In genomic region chrX:10922158-10922557, GRCh38 we compare ENCODE assay signal across 2 cellular contexts.
TF ChIP-seq lines count a peak whose summit lies in the region.

No MANE protein-coding gene starts in this region.

TF ChIP-seq in A549, 52 proteins besides CTCF, POLR2A, EP300 and RAD21 (continued from another document):
- TF ChIP-seq HMGXB4 (CRISPR knock-in tag; IDR thresholded peaks at IDR 0.05; ENCODE audit: borderline replicate concordance) (no peak), POLR2AphosphoS2 (conservative IDR thresholded peaks at IDR 0.05; ENCODE audit: low read length) (no peak), EHF (CRISPR knock-in tag; IDR thresholded peaks at IDR 0.05) (no peak), FOSL2 (IDR thresholded peaks at IDR 0.05) (peak; percentile 43; the same call in 1 of the 2 replicates), FOSL2 (CRISPR knock-in tag; IDR thresholded peaks at IDR 0.05) (peak; percentile 37; the same call in 1 of the 2 replicates), TP53 (CRISPR knock-in tag; IDR thresholded peaks at IDR 0.05) (no peak), ZNF302 (CRISPR knock-in tag; IDR thresholded peaks at IDR 0.05) (no peak), KDM1A (IDR thresholded peaks at IDR 0.05; ENCODE audit: low read depth) (no peak), CBX8 (IDR thresholded peaks at IDR 0.05) (no peak), CEBPB (IDR thresholded peaks at IDR 0.05) (no peak), CHD4 (IDR thresholded peaks at IDR 0.05; ENCODE audit: borderline replicate concordance) (no peak), HOXB13 (CRISPR knock-in tag; IDR thresholded peaks at IDR 0.05; ENCODE audit: low read depth) (no peak), E2F6 (IDR thresholded peaks at IDR 0.05; ENCODE audit: borderline replicate concordance, low read depth) (no peak)
TF ChIP-seq in A549: peak in this region for 3.

TF ChIP-seq in WTC11, 78 proteins besides CTCF, POLR2A, EP300 and RAD21 (continued from another document):
- TF ChIP-seq PRDM15 (CRISPR knock-in tag; IDR thresholded peaks at IDR 0.05) (no peak), FOXJ3 (CRISPR knock-in tag; IDR thresholded peaks at IDR 0.05; ENCODE audit: borderline replicate concordance) (no peak), EMX1 (CRISPR knock-in tag; IDR thresholded peaks at IDR 0.05) (no peak), ZNF396 (CRISPR knock-in tag; IDR thresholded peaks at IDR 0.05; ENCODE audit: borderline replicate concordance) (no peak), E2F4 (CRISPR knock-in tag; IDR thresholded peaks at IDR 0.05; ENCODE audit: borderline replicate concordance, low read depth) (no peak), ZNF532 (CRISPR knock-in tag; IDR thresholded peaks at IDR 0.05; ENCODE audit: borderline replicate concordance) (no peak), ARID4B (CRISPR knock-in tag; IDR thresholded peaks at IDR 0.05; ENCODE audit: borderline replicate concordance) (no peak), MYBL2 (CRISPR knock-in tag; IDR thresholded peaks at IDR 0.05) (no peak), FOXP1 (CRISPR knock-in tag; IDR thresholded peaks at IDR 0.05; ENCODE audit: borderline replicate concordance) (no peak), PRRX2 (CRISPR knock-in tag; IDR thresholded peaks at IDR 0.05) (no peak), ERG (CRISPR knock-in tag; IDR thresholded peaks at IDR 0.05) (no peak), SP1 (CRISPR knock-in tag; conservative IDR thresholded peaks at IDR 0.05) (no peak), MLX (CRISPR knock-in tag; IDR thresholded peaks at IDR 0.05) (no peak)
